In genomic region chr7:157693521-157694388, GRCh38 we compare ENCODE assay signal across 18 cellular contexts.
DNase-seq lines count a peak whose midpoint lies in the region; ATAC-seq and TF ChIP-seq lines count a peak whose summit lies in the region.
"Had no signal": no experiment of that assay in that cellular context is flagged by ENCODE, and none has a peak within 500 bp of the region (broad histone marks: within the 10 kb centered on the region; RNA-seq: fewer than 3 reads in every experiment).

No MANE protein-coding gene starts in this region.

- no peaks in the 10 kb centered on the region for H3K36me3 Mint-ChIP-seq in activated naive CD8-positive, alpha-beta T cell
- no peaks in the 10 kb centered on the region for H3K36me3 Mint-ChIP-seq in activated naive CD8-positive, alpha-beta T cell treated with anti-CD3 and anti-CD28 coated beads, Interleukin-2, amount 50 U/mL, for 24 hours (ENCODE audit: low read depth)
- peaks cover 5% of the 10 kb centered on the region for H3K36me3 Mint-ChIP-seq in activated CD4-positive, alpha-beta memory T cell treated with anti-CD3 and anti-CD28 coated beads, Interleukin-2, amount 10 ng/mL, durations not matched to agents 7 days and 5 days (ENCODE audit: low read depth)
- H3K36me3 Mint-ChIP-seq: mesothelial cell of epicardium; stimulated activated memory B cell treated with anti-CD40 and anti-IgM and Interleukin-4, amounts not matched to agents 10 μg/mL and 1 μg/mL and 100 μg/mL, for 72 hours had no signal

- no peak overlapping the region for H3K27ac ChIP-seq in iPS-18a (ENCODE audit: low read length)
- H3K27ac ChIP-seq in spleen = no peak overlapping the region

- H3K4me3 ChIP-seq in NT2/D1 (ENCODE audit: insufficient read length, low read depth) (peak overlapping the region; percentile 34), iPS-18a (ENCODE audit: low read length) (peak overlapping the region; percentile 48), spleen (peak overlapping the region in 1 of 8 donors; percentile 1)
- H3K4me3 ChIP-seq: MG63 had no signal

- 6 to 18% (median 8%) methylated on average over 37 to 64 of the region's 64 CpGs for WGBS in spleen, 5 donors

- H3K27me3 ChIP-seq in NT2/D1 (ENCODE audit: insufficient read depth, insufficient read length) = peaks cover 60% of the 10 kb centered on the region
- peaks cover 69% of the 10 kb centered on the region for H3K27me3 ChIP-seq in iPS-18a (ENCODE audit: control insufficient read depth, insufficient read depth, low read length)
- peaks cover 12 to 67% (median 48%) of the 10 kb centered on the region in 7 donors for H3K27me3 ChIP-seq in spleen (replicated peaks in 1 of 7)

- peak overlapping the region; percentile 61 for H3K9ac ChIP-seq in NT2/D1 (ENCODE audit: insufficient read length, low read depth)
- no peak overlapping the region for H3K9ac ChIP-seq in iPS-18a (ENCODE audit: low read length)

- peaks cover 9% of the 10 kb centered on the region for H3K4me1 ChIP-seq in NT2/D1 (ENCODE audit: insufficient read depth, insufficient read length)
- peaks cover 8% of the 10 kb centered on the region for H3K4me1 ChIP-seq in iPS-18a (ENCODE audit: control insufficient read depth, low read depth, low read length)
- H3K4me1 ChIP-seq in spleen = peaks cover 14 to 52% (median 43%) of the 10 kb centered on the region in 6 donors

- TF ChIP-seq POLR2A in spleen (IDR thresholded peaks at IDR 0.05) = no peak

- H3K9me3 ChIP-seq in NT2/D1 (ENCODE audit: insufficient read depth, low read length) (peaks cover 6% of the 10 kb centered on the region; the same call in 1 of the 2 replicates), iPS-18a (ENCODE audit: control insufficient read depth, low read depth, low read length) (peaks cover 3% of the 10 kb centered on the region), spleen (peaks cover 0 to 7% (median 0%) of the 10 kb centered on the region in 8 donors)
- H3K9me3 ChIP-seq: MG63 had no signal

- no peak overlapping the region for H3K27ac Mint-ChIP-seq in activated naive CD8-positive, alpha-beta T cell
- no peak overlapping the region for H3K27ac Mint-ChIP-seq in activated naive CD8-positive, alpha-beta T cell treated with anti-CD3 and anti-CD28 coated beads, Interleukin-2, amount 50 U/mL, for 24 hours
- no peak overlapping the region for H3K27ac Mint-ChIP-seq in activated CD4-positive, alpha-beta memory T cell treated with anti-CD3 and anti-CD28 coated beads, Interleukin-2, amount 10 ng/mL, durations not matched to agents 7 days and 5 days
- H3K27ac Mint-ChIP-seq: mesothelial cell of epicardium; stimulated activated memory B cell treated with anti-CD40 and anti-IgM and Interleukin-4, amounts not matched to agents 10 μg/mL and 1 μg/mL and 100 μg/mL, for 72 hours; T-helper 1 cell treated with Interleukin-12 subunit alpha and Interleukin-12 subunit beta and Interleukin-4 antibody, amounts not matched to agents 30 μg/mL and 1 μg/mL, for 36 hours had no signal

- CTCF ChIA-PET in activated CD4-positive, alpha-beta memory T cell treated with anti-CD3 and anti-CD28 coated beads, Interleukin-2, amount 10 ng/mL, durations not matched to agents 7 days and 5 days (lab: Charles Lee) = no interaction called here

- H3K4me1 Mint-ChIP-seq in activated naive CD8-positive, alpha-beta T cell (ENCODE audit: low read depth) = peaks cover 18% of the 10 kb centered on the region
- H3K4me1 Mint-ChIP-seq in activated naive CD8-positive, alpha-beta T cell treated with anti-CD3 and anti-CD28 coated beads, Interleukin-2, amount 50 U/mL, for 24 hours = peaks cover 11% of the 10 kb centered on the region
- peaks cover 4% of the 10 kb centered on the region for H3K4me1 Mint-ChIP-seq in activated CD4-positive, alpha-beta memory T cell treated with anti-CD3 and anti-CD28 coated beads, Interleukin-2, amount 10 ng/mL, durations not matched to agents 7 days and 5 days
- H3K4me1 Mint-ChIP-seq: stimulated activated memory B cell treated with anti-CD40 and anti-IgM and Interleukin-4, amounts not matched to agents 10 μg/mL and 1 μg/mL and 100 μg/mL, for 72 hours had no signal

- H3K9me3 Mint-ChIP-seq in activated naive CD8-positive, alpha-beta T cell (ENCODE audit: low read depth) = no peaks in the 10 kb centered on the region
- peaks cover 4% of the 10 kb centered on the region for H3K9me3 Mint-ChIP-seq in activated naive CD8-positive, alpha-beta T cell treated with anti-CD3 and anti-CD28 coated beads, Interleukin-2, amount 50 U/mL, for 24 hours
- H3K9me3 Mint-ChIP-seq in activated CD4-positive, alpha-beta memory T cell treated with anti-CD3 and anti-CD28 coated beads, Interleukin-2, amount 10 ng/mL, durations not matched to agents 7 days and 5 days = peaks cover 2% of the 10 kb centered on the region
- H3K9me3 Mint-ChIP-seq: stimulated activated memory B cell treated with anti-CD40 and anti-IgM and Interleukin-4, amounts not matched to agents 10 μg/mL and 1 μg/mL and 100 μg/mL, for 72 hours; T-helper 1 cell treated with Interleukin-12 subunit alpha and Interleukin-12 subunit beta and Interleukin-4 antibody, amounts not matched to agents 30 μg/mL and 1 μg/mL, for 36 hours had no signal

- ATAC-seq in activated naive CD8-positive, alpha-beta T cell treated with anti-CD3 and anti-CD28 coated beads, Interleukin-2, amount 50 U/mL, for 24 hours = no peak
- no peak for ATAC-seq in HG03135 (IDR thresholded peaks at IDR 0.05; ENCODE audit: unreplicated experiment)

- intact Hi-C loops in spleen (cut with DNase I; ENCODE audit: low total_unique reads) = no loop called here

- TF ChIP-seq CTCF in spleen (IDR thresholded peaks at IDR 0.05 in 8 of 11, conservative IDR thresholded peaks at IDR 0.05 in 3 of 11) = no peak

- H3K27me3 Mint-ChIP-seq in activated naive CD8-positive, alpha-beta T cell = peaks cover 14% of the 10 kb centered on the region
- H3K27me3 Mint-ChIP-seq in activated naive CD8-positive, alpha-beta T cell treated with anti-CD3 and anti-CD28 coated beads, Interleukin-2, amount 50 U/mL, for 24 hours = peaks cover 35% of the 10 kb centered on the region
- H3K27me3 Mint-ChIP-seq in activated CD4-positive, alpha-beta memory T cell treated with anti-CD3 and anti-CD28 coated beads, Interleukin-2, amount 10 ng/mL, durations not matched to agents 7 days and 5 days = peaks cover 34% of the 10 kb centered on the region

- POLR2A ChIA-PET in activated CD4-positive, alpha-beta memory T cell treated with anti-CD3 and anti-CD28 coated beads, Interleukin-2, amount 10 ng/mL, durations not matched to agents 7 days and 5 days (lab: Charles Lee) = no interaction called here

- H3K36me3 ChIP-seq in NT2/D1 (ENCODE audit: insufficient read depth, insufficient read length, low read length) (no peaks in the 10 kb centered on the region), iPS-18a (ENCODE audit: control insufficient read depth, low read depth, low read length) (no peaks in the 10 kb centered on the region), spleen (no peaks in the 10 kb centered on the region)
- H3K36me3 ChIP-seq: MG63 had no signal

- no peak for DNase-seq in activated naive CD8-positive, alpha-beta T cell treated with anti-CD3 and anti-CD28 coated beads, Interleukin-2, amount 50 U/mL, for 24 hours
- no peak for DNase-seq in NT2/D1 (ENCODE audit: low read depth, low spot score)
- DNase-seq in spleen = peak; percentile 65
- no peak for DNase-seq in activated CD4-positive, alpha-beta memory T cell treated with anti-CD3 and anti-CD28 coated beads, Interleukin-2, amount 10 ng/mL, durations not matched to agents 7 days and 5 days
- no peak for DNase-seq in NCI-H510A (lab: John Stamatoyannopoulos, UW)
- DNase-seq: activated CD8-positive, alpha-beta memory T cell treated with anti-CD3 and anti-CD28 coated beads for 24 hours; AML-193; cortex of kidney; EL; MG63; NCI-H2227 treated with DMSO at 0.1 percent for 48 hours; stimulated activated CD4-positive, alpha-beta T cell treated with anti-CD3 and anti-CD28 coated beads, Interleukin-4, amount 100 ng/mL, for 1 hour had no signal

- peak overlapping the region; percentile 74 for H3K4me3 Mint-ChIP-seq in activated naive CD8-positive, alpha-beta T cell
- no peak overlapping the region for H3K4me3 Mint-ChIP-seq in activated naive CD8-positive, alpha-beta T cell treated with anti-CD3 and anti-CD28 coated beads, Interleukin-2, amount 50 U/mL, for 24 hours
- H3K4me3 Mint-ChIP-seq in activated CD4-positive, alpha-beta memory T cell treated with anti-CD3 and anti-CD28 coated beads, Interleukin-2, amount 10 ng/mL, durations not matched to agents 7 days and 5 days = no peak overlapping the region
- H3K4me3 Mint-ChIP-seq: mesothelial cell of epicardium; stimulated activated memory B cell treated with anti-CD40 and anti-IgM and Interleukin-4, amounts not matched to agents 10 μg/mL and 1 μg/mL and 100 μg/mL, for 72 hours; T-helper 1 cell treated with Interleukin-12 subunit alpha and Interleukin-12 subunit beta and Interleukin-4 antibody, amounts not matched to agents 30 μg/mL and 1 μg/mL, for 36 hours had no signal
